Comparison of ENCODE assay signal across 29 cellular contexts in the genomic region with DNA sequence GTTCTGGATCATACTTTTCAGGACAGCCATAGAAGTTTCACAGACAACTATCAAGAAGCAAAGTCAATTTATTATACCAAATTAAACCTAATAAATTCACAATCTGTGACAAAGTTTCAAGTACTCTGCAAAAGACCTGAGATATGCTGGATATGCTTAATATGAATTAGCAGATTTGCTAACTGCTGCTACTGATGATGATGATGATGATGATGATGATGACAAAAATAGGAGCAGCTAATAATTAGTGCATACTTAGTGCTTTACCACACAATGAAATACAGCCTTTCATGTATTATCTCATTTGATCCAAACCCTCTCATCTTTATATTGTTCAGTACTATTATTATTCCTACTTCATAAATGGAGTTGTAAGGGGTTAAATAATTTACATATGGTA.
"Had no signal": no experiment of that assay in that cellular context is flagged by ENCODE, and none has a peak within 500 bp of the region (broad histone marks: within the 10 kb centered on the region; RNA-seq: fewer than 3 reads in every experiment).

No MANE protein-coding gene starts in this region.

- H3K9me3 Mint-ChIP-seq: effector memory CD8-positive, alpha-beta T cell; endodermal cell had no signal

- H3K36me3 ChIP-seq: colonic mucosa, esophagus squamous epithelium, gastrocnemius medialis, gastroesophageal sphincter had no signal

- H3K4me1 ChIP-seq: colonic mucosa, foreskin keratinocyte, gastrocnemius medialis, gastroesophageal sphincter, heart right ventricle had no signal

- H3K4me3 ChIP-seq: colonic mucosa, coronary artery, dorsolateral prefrontal cortex, esophagus muscularis mucosa, esophagus squamous epithelium, gastrocnemius medialis, gastroesophageal sphincter, heart left ventricle, heart right ventricle had no signal

- H3K27ac ChIP-seq: colonic mucosa, coronary artery, dorsolateral prefrontal cortex, epithelial cell of prostate, esophagus muscularis mucosa, esophagus squamous epithelium, foreskin keratinocyte, gastrocnemius medialis, gastroesophageal sphincter, heart left ventricle, heart right ventricle had no signal

- ATAC-seq: effector memory CD8-positive, alpha-beta T cell; esophagus mucosa; foreskin keratinocyte; gastrocnemius medialis; gastroesophageal sphincter; heart left ventricle; heart right ventricle had no signal

- FAIRE-seq: colon, endometrium, endothelial cell of umbilical vein, frontal cortex had no signal

- H3K27me3 Mint-ChIP-seq: dendritic cell treated with granulocyte-macrophage colony-stimulating factor and Interleukin-4, amounts not matched to agents 40 ng/mL and 50 ng/mL, for 4 days; effector memory CD8-positive, alpha-beta T cell had no signal

- H3K4me1 Mint-ChIP-seq: endodermal cell had no signal

- H3K4me3 Mint-ChIP-seq: dendritic cell treated with granulocyte-macrophage colony-stimulating factor and Interleukin-4, amounts not matched to agents 40 ng/mL and 50 ng/mL, for 4 days; effector memory CD8-positive, alpha-beta T cell; endodermal cell had no signal

- DNase-seq: colonic mucosa; cortex of kidney; dermis blood vessel endothelial cell; dorsolateral prefrontal cortex; effector CD4-positive, alpha-beta T cell; effector CD8-positive, alpha-beta T cell; effector memory CD4-positive, alpha-beta T cell; effector memory CD8-positive, alpha-beta T cell; endodermal cell; erythroblast; esophagus squamous epithelium; foreskin fibroblast; foreskin keratinocyte; foreskin melanocyte; gastrocnemius medialis; glutamatergic neuron; head of caudate nucleus; heart left ventricle; heart right ventricle had no signal

- H3K27me3 ChIP-seq: colonic mucosa, dorsolateral prefrontal cortex, esophagus muscularis mucosa, esophagus squamous epithelium, foreskin keratinocyte, gastrocnemius medialis, gastroesophageal sphincter, heart left ventricle, heart right ventricle had no signal

- H3K27ac Mint-ChIP-seq: dendritic cell treated with granulocyte-macrophage colony-stimulating factor and Interleukin-4, amounts not matched to agents 40 ng/mL and 50 ng/mL, for 4 days; effector memory CD8-positive, alpha-beta T cell; endodermal cell had no signal

- H3K9me3 ChIP-seq: colonic mucosa, esophagus muscularis mucosa, esophagus squamous epithelium, gastrocnemius medialis, gastroesophageal sphincter, heart left ventricle, heart right ventricle had no signal
